17 cellular contexts compared by ENCODE assay signal in the genomic region with DNA sequence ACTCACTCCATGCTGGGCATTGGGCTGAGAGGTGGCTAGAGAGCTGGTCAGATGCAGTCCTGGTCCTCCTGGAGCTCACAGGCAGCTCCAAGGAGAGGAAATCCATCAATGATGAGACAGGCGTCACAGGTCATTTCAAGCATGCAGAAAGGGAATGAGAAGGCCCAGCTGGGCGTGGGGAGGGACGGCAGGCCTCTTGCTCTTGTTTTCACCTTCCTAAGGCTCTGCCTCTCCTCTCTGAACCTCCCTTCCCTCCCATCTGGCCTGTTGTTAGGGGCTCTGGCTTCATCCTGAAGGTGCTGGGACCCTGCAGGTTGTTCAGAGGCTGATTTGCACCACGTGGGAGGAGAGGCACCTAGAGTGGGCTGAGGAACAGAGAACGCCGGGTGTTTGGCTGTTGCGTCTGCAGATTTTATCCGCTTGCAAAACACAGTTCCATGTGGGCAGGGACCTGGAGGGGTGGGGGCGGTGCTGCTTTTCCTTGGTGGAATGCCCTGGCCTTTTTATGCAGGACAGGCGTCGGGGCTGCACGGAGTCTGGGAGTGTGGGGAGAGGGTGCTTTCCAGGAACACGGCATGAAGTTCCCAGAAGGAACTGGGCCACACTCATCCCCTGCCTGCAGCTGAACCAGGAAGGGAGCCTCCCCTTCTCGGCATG.
DNase-seq lines count a peak whose midpoint lies in the region; ATAC-seq, FAIRE-seq and TF ChIP-seq lines count a peak whose summit lies in the region.
"Had no signal": no experiment of that assay in that cellular context is flagged by ENCODE, and none has a peak within 500 bp of the region (broad histone marks: within the 10 kb centered on the region; RNA-seq: fewer than 3 reads in every experiment).

No MANE protein-coding gene starts in this region.

- H3K9me3 Mint-ChIP-seq in glutamatergic neuron (ENCODE audit: unreplicated experiment): peaks cover 19% of the 10 kb centered on the region

- 25 to 69% methylated on average over 3 to 4 of the region's 14 CpGs for WGBS in gastroesophageal sphincter (ENCODE audit: low coverage in 1 of 2), 2 donors

- intact Hi-C loops in mucosa of descending colon (cut with DNase I, micrococcal nuclease): no loop called here
- intact Hi-C loops in gastrocnemius medialis (cut with DNase I; ENCODE audit: low total_unique reads): no loop called here

- no peaks in the 10 kb centered on the region for H3K9me3 ChIP-seq in mucosa of descending colon
- H3K9me3 ChIP-seq in gastroesophageal sphincter: no peaks in the 10 kb centered on the region
- no peaks in the 10 kb centered on the region for H3K9me3 ChIP-seq in gastrocnemius medialis
- H3K9me3 ChIP-seq: Caco-2 had no signal

- peak; percentile 9 for FAIRE-seq in HTR-8/SVneo (lab: Jason Lieb, UNC)
- FAIRE-seq: GM12892, H54, K562 had no signal

- TF ChIP-seq POLR2A in gastroesophageal sphincter (IDR thresholded peaks at IDR 0.05): no peak
- TF ChIP-seq POLR2A in gastrocnemius medialis (IDR thresholded peaks at IDR 0.05): no peak

- H3K36me3 ChIP-seq in mucosa of descending colon (ENCODE audit: low read depth) (no peaks in the 10 kb centered on the region), gastroesophageal sphincter (no peaks in the 10 kb centered on the region), gastrocnemius medialis (no peaks in the 10 kb centered on the region)

- H3K27ac ChIP-seq in gastroesophageal sphincter: no peak overlapping the region
- no peak overlapping the region for H3K27ac ChIP-seq in gastrocnemius medialis

- H3K27me3 ChIP-seq in gastroesophageal sphincter (no peaks in the 10 kb centered on the region), gastrocnemius medialis (peaks cover 21 to 35% (median 22%) of the 10 kb centered on the region in 3 donors)

- no peak overlapping the region for H3K4me3 Mint-ChIP-seq in glutamatergic neuron (ENCODE audit: unreplicated experiment)

- H3K4me3 ChIP-seq in mucosa of descending colon (no peak overlapping the region), gastroesophageal sphincter (no peak overlapping the region), gastrocnemius medialis (no peak overlapping the region)
- H3K4me3 ChIP-seq: K562 had no signal

- in situ Hi-C loops in gastrocnemius medialis (cut with MboI; ENCODE audit: low sequenced_read_pairs in 4 of 4): no loop called here

- H3K4me1 Mint-ChIP-seq in glutamatergic neuron (ENCODE audit: low read depth, unreplicated experiment): peaks cover 24% of the 10 kb centered on the region

- no peaks in the 10 kb centered on the region for H3K36me3 Mint-ChIP-seq in glutamatergic neuron (ENCODE audit: unreplicated experiment)

- H3K27me3 Mint-ChIP-seq in glutamatergic neuron (ENCODE audit: unreplicated experiment): peaks cover 5% of the 10 kb centered on the region

- no peak for TF ChIP-seq EP300 in gastroesophageal sphincter (IDR thresholded peaks at IDR 0.05)

- DNase-seq in HTR-8/SVneo (ENCODE audit: insufficient read length, low spot score) (no peak), glutamatergic neuron (no peak), mucosa of descending colon (no peak), retina (peak; percentile 70), COR-L47 (lab: John Stamatoyannopoulos, UW) (no peak), gastrocnemius medialis (no peak)
- DNase-seq: DMS153, NCI-H1436 treated with DMSO at 0.1 percent for 48 hours, NCI-H2081, NCI-H510A had no signal

- H3K27ac Mint-ChIP-seq in glutamatergic neuron (ENCODE audit: unreplicated experiment): peak overlapping the region; percentile 76

- ATAC-seq in mucosa of descending colon: peak; percentile 16
- no peak for ATAC-seq in gastroesophageal sphincter
- ATAC-seq in HG03097 (IDR thresholded peaks at IDR 0.05; ENCODE audit: low FRiP score, unreplicated experiment): no peak
- ATAC-seq in gastrocnemius medialis: no peak
- ATAC-seq: K562, Panc1 had no signal

- no peak for TF ChIP-seq CTCF in glutamatergic neuron (IDR thresholded peaks at IDR 0.05; ENCODE audit: partially characterized antibody, unreplicated experiment)
- TF ChIP-seq CTCF in mucosa of descending colon (IDR thresholded peaks at IDR 0.05): no peak
- no peak for TF ChIP-seq CTCF in gastroesophageal sphincter (IDR thresholded peaks at IDR 0.05)
- TF ChIP-seq CTCF in gastrocnemius medialis (IDR thresholded peaks at IDR 0.05 in 4 of 5, conservative IDR thresholded peaks at IDR 0.05 in 1 of 5): no peak

- H3K4me1 ChIP-seq in mucosa of descending colon (ENCODE audit: low read depth): no peaks in the 10 kb centered on the region
- H3K4me1 ChIP-seq in gastroesophageal sphincter: peaks cover 0 to 17% (median 0%) of the 10 kb centered on the region in 3 donors
- H3K4me1 ChIP-seq in gastrocnemius medialis: no peaks in the 10 kb centered on the region
